14 cellular contexts compared by ENCODE assay signal in genomic region chr16:47058295-47059086, GRCh38.
DNase-seq lines count a peak whose midpoint lies in the region; ATAC-seq and TF ChIP-seq lines count a peak whose summit lies in the region.
"Had no signal": no experiment of that assay in that cellular context is flagged by ENCODE, and none has a peak within 500 bp of the region (broad histone marks: within the 10 kb centered on the region; RNA-seq: fewer than 3 reads in every experiment).

No MANE protein-coding gene starts in this region.

- H3K4me3 ChIP-seq in epithelial cell of esophagus (ENCODE audit: low read length): no peak overlapping the region
- H3K4me3 ChIP-seq: A549, stomach had no signal

- TF ChIP-seq CTCF in epithelial cell of esophagus (IDR thresholded peaks at IDR 0.05; ENCODE audit: insufficient read depth, low read depth, low read length, missing control alignments): no peak

- DNase-seq in NCI-H345 (lab: John Stamatoyannopoulos, UW) (peak; percentile 64), NCI-H345 treated with DMSO at 0.1 percent for 48 hours (lab: John Stamatoyannopoulos, UW; ENCODE audit: unreplicated experiment) (no peak), NCI-H2029 (lab: John Stamatoyannopoulos, UW) (peak; percentile 14), epithelial cell of esophagus (ENCODE audit: low read depth) (peak; percentile 23), sciatic nerve (ENCODE audit: low spot score) (peak; percentile 21), caudate nucleus (lab: John Stamatoyannopoulos, UW) (no peak), retina (no peak)
- no peak for DNase-seq in stimulated activated naive CD4-positive, alpha-beta T cell treated with Interleukin-2 at 50 U/mL for 16 hours (lab: John Stamatoyannopoulos, UW)
- DNase-seq: activated naive CD8-positive, alpha-beta T cell treated with anti-CD3 and anti-CD28 coated beads, Interleukin-2, amount 10 ng/mL, durations not matched to agents 7 days and 5 days; Calu3; HCEC 1CT; NCI-H187 treated with DMSO at 0.1 percent for 48 hours; stomach had no signal

- ATAC-seq in sciatic nerve: no peak
- ATAC-seq: A549 had no signal

- no peak overlapping the region for H3K27ac ChIP-seq in caudate nucleus (ENCODE audit: low read depth, low read length)
- H3K27ac ChIP-seq: A549, stomach had no signal

- intact Hi-C loops in sciatic nerve (cut with DNase I): no loop called here

Comparison
In these comparisons a context has a peak if more than half of its experiments do, and no peak if none do; other contexts are left out.
1. DNase-seq: peak in NCI-H345 (single experiment), NCI-H2029 (single experiment), epithelial cell of esophagus (single experiment) and sciatic nerve (single experiment); none in NCI-H345 treated with DMSO at 0.1 percent for 48 hours (single experiment), caudate nucleus (0 of 61), retina (single experiment) and stimulated activated naive CD4-positive, alpha-beta T cell treated with Interleukin-2 at 50 U/mL for 16 hours (single experiment).